Comparison of ENCODE assay signal across 8 cellular contexts in genomic region chr19:51398096-51398704, GRCh38. TPM values are rescaled to one million over a fixed set of nuclear protein-coding genes. Genes with fewer than 3 reads are reported as not detected.
DNase-seq lines count a peak whose midpoint lies in the region; ATAC-seq and TF ChIP-seq lines count a peak whose summit lies in the region.

No MANE protein-coding gene starts in this region.

- peaks cover 0 to 11% (median 6%) of the 10 kb centered on the region in 4 donors for H3K4me1 ChIP-seq in Peyer's patch
- H3K4me1 ChIP-seq in upper lobe of right lung = no peaks in the 10 kb centered on the region

- TF ChIP-seq CTCF in 22Rv1 (IDR thresholded peaks at IDR 0.05) (peak; percentile 74), GM10248 (IDR thresholded peaks at IDR 0.05; ENCODE audit: control extremely low read depth, extremely low read depth, low read depth, missing control alignments) (peak; percentile 47), Peyer's patch (IDR thresholded peaks at IDR 0.05) (peak; percentile 18 to 59 (median 48)), fibroblast of the aortic adventitia (IDR thresholded peaks at IDR 0.05; ENCODE audit: insufficient read depth, low read length) (peak; percentile 58), upper lobe of right lung (IDR thresholded peaks at IDR 0.05) (peak; percentile 60)

- H3K27me3 ChIP-seq in Peyer's patch (no peaks in the 10 kb centered on the region), upper lobe of right lung (no peaks in the 10 kb centered on the region)

- intact Hi-C loops in upper lobe of right lung (cut with DNase I) = no loop called here

- DNase-seq in GM10248 (ENCODE audit: extremely low spot score) (no peak), Peyer's patch (no peak), fibroblast of the aortic adventitia (ENCODE audit: low read depth) (peak; percentile 41), upper lobe of right lung (no peak), substantia nigra (lab: John Stamatoyannopoulos, UW) (no peak)
- DNase-seq in activated effector memory CD4-positive, alpha-beta T cell treated with Interleukin-2 at 50 U/mL for 16 hours = no peak

- POLR2A ChIA-PET in GM10248 (lab: Yijun Ruan, JAX) = no interaction called here

- TF ChIP-seq POLR2A in Peyer's patch (IDR thresholded peaks at IDR 0.05) = no peak

- peaks cover 0 to 10% (median 4%) of the 10 kb centered on the region in 4 donors for H3K9me3 ChIP-seq in Peyer's patch
- no peaks in the 10 kb centered on the region for H3K9me3 ChIP-seq in upper lobe of right lung

- H3K4me3 ChIP-seq in Peyer's patch (no peak overlapping the region), fibroblast of the aortic adventitia (ENCODE audit: low read depth, low read length) (no peak overlapping the region), upper lobe of right lung (no peak overlapping the region)

- H3K27ac ChIP-seq in 22Rv1 (no peak overlapping the region), Peyer's patch (no peak overlapping the region), upper lobe of right lung (no peak overlapping the region), substantia nigra (ENCODE audit: low read depth, low read length, poor library complexity, severe bottlenecking) (no peak overlapping the region)

- ATAC-seq in upper lobe of right lung = peak; percentile 16
- ATAC-seq in HG03432 (IDR thresholded peaks at IDR 0.05; ENCODE audit: unreplicated experiment) = no peak

- H3K36me3 ChIP-seq in Peyer's patch (no peaks in the 10 kb centered on the region), upper lobe of right lung (no peaks in the 10 kb centered on the region)

- CTCF ChIA-PET in GM10248 (lab: Yijun Ruan, JAX) = interaction anchor here (0.7 to 11.8 kb wide), 12 partner anchors 9 to 174 kb away, joined by 3 to 168 read pairs (median 4); partner anchors contain the start of genes LIM2, SIGLEC10 and VSIG10L

RNA-seq across cellular contexts. Expression of gene C19orf84, which starts 7.8 kb away (rescaled TPM):
- total RNA-seq in Peyer's patch = not detected
- not detected in 2 replicates for total RNA-seq in fibroblast of the aortic adventitia (ENCODE audit: low replicate concordance)
- total RNA-seq in upper lobe of right lung = not detected

RNA-seq across cellular contexts. Expression of gene LIM2, which starts 10.4 kb away (rescaled TPM):
- not detected for total RNA-seq in Peyer's patch
- total RNA-seq in fibroblast of the aortic adventitia (ENCODE audit: low replicate concordance) = not detected in 2 replicates
- total RNA-seq in upper lobe of right lung = not detected

RNA-seq across cellular contexts. Expression of gene SIGLEC10, which starts 19.2 kb away (rescaled TPM):
- total RNA-seq in Peyer's patch = 10 to 100 TPM in 1 of 4 donors, 1 to 10 TPM in 2, under 1 TPM in 1; 0.53 to 35.5 (median 3.0) TPM
- total RNA-seq in fibroblast of the aortic adventitia (ENCODE audit: low replicate concordance) = not detected in 2 replicates
- total RNA-seq in upper lobe of right lung = 12.6 TPM

RNA-seq across cellular contexts. Expression of gene NKG7, which starts 25.7 kb away (rescaled TPM):
- 1 to 10 TPM in 2 of 4 donors, not detected in 2; 1.2 to 1.8 TPM for total RNA-seq in Peyer's patch
- total RNA-seq in fibroblast of the aortic adventitia (ENCODE audit: low replicate concordance) = not detected in 2 replicates
- 25.1 TPM for total RNA-seq in upper lobe of right lung

RNA-seq across cellular contexts. Expression of gene CLDND2, which starts 29.4 kb away (rescaled TPM):
- not detected for total RNA-seq in Peyer's patch
- total RNA-seq in fibroblast of the aortic adventitia (ENCODE audit: low replicate concordance) = 0.36 TPM in 1 of 2 replicates, not detected in the other
- total RNA-seq in upper lobe of right lung = 0.64 TPM
